ENCODE assay signal across 1 cellular context in the genomic region with DNA sequence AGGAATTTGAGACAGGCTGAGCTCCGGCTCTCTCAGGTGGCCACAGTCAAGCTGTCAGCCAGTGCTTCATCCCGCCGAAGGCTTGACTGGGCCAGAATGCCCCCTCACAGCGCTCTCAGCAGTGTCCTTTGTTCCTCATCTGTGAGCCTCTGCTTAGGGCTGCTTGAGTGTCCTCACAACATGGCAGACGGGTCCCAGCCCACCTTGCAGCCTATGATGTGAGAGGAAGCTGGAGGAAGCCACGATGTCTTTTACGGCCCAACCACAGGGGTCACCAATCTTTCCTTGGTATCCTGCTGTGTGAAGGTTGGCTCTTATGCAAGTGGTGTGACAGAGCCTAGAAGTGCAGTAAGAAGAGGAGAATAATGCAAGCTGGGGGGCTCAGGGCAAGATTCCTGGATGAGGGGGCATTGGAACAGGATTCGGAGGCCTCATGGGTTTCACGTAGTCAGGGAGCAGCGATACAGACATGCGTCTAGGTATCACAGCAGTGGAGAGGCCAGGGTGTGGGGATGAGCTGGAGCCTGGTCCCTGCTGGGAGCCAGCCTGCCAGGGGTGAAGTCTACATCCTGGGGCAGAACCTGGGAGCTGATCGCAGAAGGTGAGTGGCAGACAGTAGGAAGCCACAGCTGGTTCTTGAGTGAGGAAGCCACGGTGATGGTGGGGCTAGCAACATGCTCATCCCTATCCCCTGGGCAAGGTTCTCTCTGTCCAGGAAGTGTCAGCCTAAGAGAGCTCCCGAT.
TF ChIP-seq lines count a peak whose summit lies in the region.

No MANE protein-coding gene starts in this region.

TF ChIP-seq in H1, 55 proteins besides CTCF, POLR2A, EP300 and RAD21 (continued from another document):
- 0 out of 2 replicates have a peak, but pooled peaks have one; percentile 29 for TF ChIP-seq YY1 (IDR thresholded peaks at IDR 0.05; ENCODE audit: low read depth, low read length)
